ENCODE assay signal across 30 cellular contexts in genomic region chr12:98344630-98345029, GRCh38.
"Had no signal": no experiment of that assay in that cellular context is flagged by ENCODE, and none has a peak within 500 bp of the region (broad histone marks: within the 10 kb centered on the region; RNA-seq: fewer than 3 reads in every experiment).

No MANE protein-coding gene starts in this region.

- H3K9me3 Mint-ChIP-seq: mesothelial cell of epicardium; naive thymus-derived CD4-positive, alpha-beta T cell; stimulated activated effector memory CD8-positive, alpha-beta T cell treated with anti-CD3 and anti-CD28 coated beads, Interleukin-12 subunit alpha, Interleukin-12 subunit beta, amount 100 ng/mL, for 72 hours; stimulated activated naive CD8-positive, alpha-beta T cell treated with anti-CD3 and anti-CD28 coated beads, Interleukin-15, Interleukin-2, amounts not matched to agents 100 ng/mL and 50 ng/mL, for 24 hours; type B pancreatic cell had no signal

- H3K27me3 ChIP-seq: colonic mucosa, heart left ventricle, pancreas, uterus had no signal

- H3K4me3 ChIP-seq: colonic mucosa, heart left ventricle, pancreas, prostate gland, skin epidermis, thoracic aorta, uterus had no signal

- DNase-seq: activated CD4-positive, alpha-beta T cell treated with anti-CD3 and anti-CD28 coated beads for 48 hours; activated CD4-positive, alpha-beta T cell treated with anti-CD3 and anti-CD28 coated beads, Interleukin-2, amount 50 U/mL, for 48 hours; activated CD8-positive, alpha-beta memory T cell treated with anti-CD3 and anti-CD28 coated beads for 24 hours; activated effector memory CD4-positive, alpha-beta T cell treated with Interleukin-2 at 50 U/mL for 16 hours; activated naive CD4-positive, alpha-beta T cell treated with Interleukin-2 at 50 U/mL for 16 hours; anterior cingulate cortex; colonic mucosa; effector memory CD4-positive, alpha-beta T cell; heart left ventricle; hypothalamus; left ventricle myocardium superior; naive thymus-derived CD4-positive, alpha-beta T cell; pancreas; retina; stimulated activated CD4-positive, alpha-beta T cell treated with anti-CD3 and anti-CD28 coated beads, Interleukin-4, amount 100 ng/mL, for 24 hours; T-helper 9 cell; uterus had no signal

- FAIRE-seq: islet of Langerhans, pancreas, TTC549 had no signal

- H3K4me3 Mint-ChIP-seq: activated naive CD8-positive, alpha-beta T cell; mesothelial cell of epicardium; naive thymus-derived CD4-positive, alpha-beta T cell; stimulated activated effector memory CD8-positive, alpha-beta T cell treated with anti-CD3 and anti-CD28 coated beads, Interleukin-12 subunit alpha, Interleukin-12 subunit beta, amount 100 ng/mL, for 72 hours; stimulated activated naive CD8-positive, alpha-beta T cell treated with anti-CD3 and anti-CD28 coated beads, Interleukin-15, Interleukin-2, amounts not matched to agents 100 ng/mL and 50 ng/mL, for 24 hours; type B pancreatic cell had no signal

- ATAC-seq: activated CD4-positive, CD25-positive, alpha-beta regulatory T cell treated with anti-CD3 and anti-CD28 coated beads, Interleukin-2, amount 50 U/mL, for 24 hours; heart left ventricle; left ventricle myocardium superior; naive thymus-derived CD4-positive, alpha-beta T cell; pancreas; sciatic nerve; stimulated activated effector memory CD8-positive, alpha-beta T cell treated with anti-CD3 and anti-CD28 coated beads, Interleukin-12 subunit alpha, Interleukin-12 subunit beta, amount 100 ng/mL, for 72 hours had no signal

- H3K36me3 Mint-ChIP-seq: activated naive CD8-positive, alpha-beta T cell; mesothelial cell of epicardium; naive thymus-derived CD4-positive, alpha-beta T cell; stimulated activated effector memory CD8-positive, alpha-beta T cell treated with anti-CD3 and anti-CD28 coated beads, Interleukin-12 subunit alpha, Interleukin-12 subunit beta, amount 100 ng/mL, for 72 hours; type B pancreatic cell had no signal

- H3K27ac Mint-ChIP-seq: activated naive CD8-positive, alpha-beta T cell; mesothelial cell of epicardium; naive thymus-derived CD4-positive, alpha-beta T cell; stimulated activated effector memory CD8-positive, alpha-beta T cell treated with anti-CD3 and anti-CD28 coated beads, Interleukin-12 subunit alpha, Interleukin-12 subunit beta, amount 100 ng/mL, for 72 hours; stimulated activated naive CD8-positive, alpha-beta T cell treated with anti-CD3 and anti-CD28 coated beads, Interleukin-15, Interleukin-2, amounts not matched to agents 100 ng/mL and 50 ng/mL, for 24 hours; type B pancreatic cell had no signal

- H3K4me1 Mint-ChIP-seq: naive thymus-derived CD4-positive, alpha-beta T cell; stimulated activated effector memory CD8-positive, alpha-beta T cell treated with anti-CD3 and anti-CD28 coated beads, Interleukin-12 subunit alpha, Interleukin-12 subunit beta, amount 100 ng/mL, for 72 hours had no signal

- H3K27me3 Mint-ChIP-seq: type B pancreatic cell had no signal

- H3K9me3 ChIP-seq: colonic mucosa, heart left ventricle, pancreas, prostate gland, thoracic aorta, uterus had no signal

- H3K27ac ChIP-seq: colonic mucosa, heart left ventricle, pancreas, prostate gland, skin epidermis, thoracic aorta, uterus, VCaP had no signal

- H3K4me1 ChIP-seq: colonic mucosa, heart left ventricle, pancreas, prostate gland, uterus had no signal

- H3K36me3 ChIP-seq: colonic mucosa, heart left ventricle, pancreas, prostate gland, thoracic aorta, uterus had no signal
